14 cellular contexts compared by ENCODE assay signal in genomic region chr6:45643136-45643535, GRCh38.
DNase-seq lines count a peak whose midpoint lies in the region; ATAC-seq, FAIRE-seq and TF ChIP-seq lines count a peak whose summit lies in the region.
"Had no signal": no experiment of that assay in that cellular context is flagged by ENCODE, and none has a peak within 500 bp of the region (broad histone marks: within the 10 kb centered on the region; RNA-seq: fewer than 3 reads in every experiment).

No MANE protein-coding gene starts in this region.

- H3K27ac Mint-ChIP-seq in H9: no peak overlapping the region
- H3K27ac Mint-ChIP-seq: B cell; CD4-positive, alpha-beta T cell had no signal

- H3K9ac ChIP-seq in H9 (ENCODE audit: extremely low read depth, insufficient read length, low read length) (no peak overlapping the region), IMR-90 (ENCODE audit: low read depth, low read length) (no peak overlapping the region), trophoblast cell (ENCODE audit: low read length) (no peak overlapping the region)

- H3T11ph ChIP-seq in H9 (ENCODE audit: low read length): no peak overlapping the region

- H3K36me3 Mint-ChIP-seq in H9 (ENCODE audit: insufficient read depth in 1 of 3, low read depth in 3 of 3): peaks cover 0 to 3% (median 0%) of the 10 kb centered on the region in 3 experiments; a peak in 3 of 7 replicates

- no peak for DNase-seq in H9
- DNase-seq in IMR-90: no peak
- DNase-seq in islet precursor cell: peak; percentile 72
- DNase-seq in trophoblast cell: peak; percentile 28 to 38
- DNase-seq in urothelium cell line (ENCODE audit: low spot score): no peak
- no peak for DNase-seq in effector memory CD4-positive, alpha-beta T cell
- DNase-seq: C1 segment of cervical spinal cord; Calu3; CD4-positive, alpha-beta T cell; DMS 273 treated with DMSO at 0.1 percent for 48 hours had no signal

- no peak for FAIRE-seq in urothelium cell line (lab: Jason Lieb, UNC)
- FAIRE-seq: A204.1 had no signal

- TF ChIP-seq CTCF in H9 (conservative IDR thresholded peaks at IDR 0.05) (no peak), IMR-90 (conservative IDR thresholded peaks at IDR 0.05; ENCODE audit: low read depth, low read length) (no peak)

- no peak overlapping the region for H2AFZ ChIP-seq in H9 (ENCODE audit: low read length)
- peak overlapping the region; percentile 6 for H2AFZ ChIP-seq in IMR-90 (replicated peaks; ENCODE audit: low read length, poor library complexity)
- H2AFZ ChIP-seq in trophoblast cell (ENCODE audit: insufficient read depth, low read length, poor library complexity): no peak overlapping the region

- H3K4me1 Mint-ChIP-seq in H9: peaks cover 32 to 33% of the 10 kb centered on the region in 2 experiments

- no peak overlapping the region for H2BK20ac ChIP-seq in H9 (ENCODE audit: low read depth, low read length, poor library complexity, severe bottlenecking)
- H2BK20ac ChIP-seq in IMR-90 (ENCODE audit: low read depth, low read length): peak overlapping the region; percentile 55; the same call in 1 of the 2 replicates

- H3K79me1 ChIP-seq in H9 (ENCODE audit: insufficient read depth, low read depth, low read length, poor library complexity, severe bottlenecking) (no peaks in the 10 kb centered on the region), IMR-90 (ENCODE audit: low read depth in 1 of 2, low read length in 2 of 2) (no peaks in the 10 kb centered on the region), trophoblast cell (ENCODE audit: low read length) (peaks cover 16% of the 10 kb centered on the region)

- dilution Hi-C loops in IMR-90 (cut with HindIII; ENCODE audit: low sequenced_read_pairs, unreplicated experiment): no loop called here

- H2BK120ac ChIP-seq in H9 (ENCODE audit: low read depth, low read length, poor library complexity, severe bottlenecking) (no peak overlapping the region), IMR-90 (ENCODE audit: low read depth, low read length) (peak overlapping the region; percentile 61; the same call in 1 of the 2 replicates), trophoblast cell (ENCODE audit: insufficient read depth, low read length, poor library complexity) (no peak overlapping the region)

- WGBS in H9 (ENCODE audit: extremely low coverage, insufficient read length, low lambda C conversion rate): no CpG with 5 or more reads among the region's 3 CpGs
- 90% methylated on average over 1 of the region's 3 CpGs; no CpG with 5 or more reads in 1 of the 2 experiments for WGBS in IMR-90 (ENCODE audit: extremely low coverage in 2 of 2, insufficient read length in 1 of 2), 2 experiments
- no CpG with 5 or more reads among the region's 3 CpGs for whole genome bisulfite sequencing in trophoblast cell (ENCODE audit: extremely low coverage, insufficient coverage, insufficient read length)

- H3K4me3 Mint-ChIP-seq in H9: no peak overlapping the region
- H3K4me3 Mint-ChIP-seq: B cell; CD4-positive, alpha-beta T cell had no signal

- CTCF ChIA-PET in IMR-90 (lab: Yijun Ruan, JAX): no interaction called here

- H3K9me1 ChIP-seq in IMR-90 (ENCODE audit: insufficient read depth, low read length): 0 out of 2 replicates have a peak, but pooled peaks cover 11% of the 10 kb centered on the region

- intact Hi-C loops in IMR-90 (cut with micrococcal nuclease): no loop called here

- peaks cover 26% of the 10 kb centered on the region for H3K27me3 Mint-ChIP-seq in H9 (ENCODE audit: low read depth)
- H3K27me3 Mint-ChIP-seq: B cell; CD4-positive, alpha-beta T cell had no signal

- H2BK15ac ChIP-seq in H9 (ENCODE audit: low read depth, low read length): no peak overlapping the region
- H2BK15ac ChIP-seq in IMR-90 (ENCODE audit: low read depth, low read length): peak overlapping the region; percentile 4; the same call in 2 of the 3 replicates

- H4K12ac ChIP-seq in trophoblast cell (ENCODE audit: low read depth, low read length): no peak overlapping the region

- H3K4ac ChIP-seq in H9 (ENCODE audit: low read depth, low read length) (no peak overlapping the region), IMR-90 (ENCODE audit: low read depth, low read length) (peak overlapping the region; percentile 68), trophoblast cell (ENCODE audit: low read depth, low read length) (no peak overlapping the region)

- H2BK5ac ChIP-seq in H9 (ENCODE audit: insufficient read length, low read length): no peak overlapping the region
- no peak overlapping the region for H2BK5ac ChIP-seq in IMR-90 (ENCODE audit: low read depth, low read length, poor library complexity, severe bottlenecking)
- H2BK5ac ChIP-seq in trophoblast cell (ENCODE audit: low read depth, low read length, poor library complexity): no peak overlapping the region

- no TSS peak for BruUV-seq in IMR-90 (replicated peaks; lab: Mats Ljungman, UMichigan)

- H3K9me3 Mint-ChIP-seq in H9: peaks cover 11 to 15% of the 10 kb centered on the region in 2 experiments
- H3K9me3 Mint-ChIP-seq: CD4-positive, alpha-beta T cell had no signal

- no peaks in the 10 kb centered on the region for H3K79me2 ChIP-seq in H9 (ENCODE audit: insufficient read depth, low read length)
- no peaks in the 10 kb centered on the region for H3K79me2 ChIP-seq in trophoblast cell (ENCODE audit: control insufficient read depth, insufficient read depth, low read length, poor library complexity)

- H2AK9ac ChIP-seq in IMR-90 (replicated peaks; ENCODE audit: low read depth, low read length, poor library complexity): no peak overlapping the region

- no peaks in the 10 kb centered on the region for H3K9me3 ChIP-seq in H9 (ENCODE audit: control insufficient read depth, low read depth, low read length)
- H3K9me3 ChIP-seq in IMR-90 (ENCODE audit: control insufficient read depth, insufficient read depth, low read length): no peaks in the 10 kb centered on the region
- peaks cover 7% of the 10 kb centered on the region for H3K9me3 ChIP-seq in trophoblast cell (ENCODE audit: insufficient read depth, low read depth, low read length)
- no peaks in the 10 kb centered on the region for H3K9me3 ChIP-seq in effector memory CD4-positive, alpha-beta T cell (ENCODE audit: control insufficient read depth, low read length)

- TF ChIP-seq POLR2A in IMR-90 (IDR thresholded peaks at IDR 0.05; ENCODE audit: low read depth, low read length): no peak

- no peaks in the 10 kb centered on the region for H3K36me3 ChIP-seq in IMR-90 (ENCODE audit: control insufficient read depth, insufficient read depth, low read length)
- H3K36me3 ChIP-seq in trophoblast cell (ENCODE audit: control insufficient read depth in 1 of 2, insufficient read depth in 2 of 2, low read length in 2 of 2): no peaks in the 10 kb centered on the region
- H3K36me3 ChIP-seq in effector memory CD4-positive, alpha-beta T cell (ENCODE audit: control insufficient read depth, insufficient read depth, low read length): no peaks in the 10 kb centered on the region

- H4K20me1 ChIP-seq in H9 (ENCODE audit: control insufficient read depth, insufficient read depth, insufficient read length) (no peaks in the 10 kb centered on the region), IMR-90 (ENCODE audit: insufficient read depth, low read length) (no peaks in the 10 kb centered on the region)

- ATAC-seq in IMR-90 (ENCODE audit: low read depth) (no peak), HG02870 (IDR thresholded peaks at IDR 0.05; ENCODE audit: unreplicated experiment) (no peak)
- ATAC-seq: HCT116 had no signal

- H3K14ac ChIP-seq in H9 (ENCODE audit: insufficient read depth, low read length) (no peak overlapping the region), IMR-90 (replicated peaks; ENCODE audit: low read depth, low read length) (peak overlapping the region; percentile 48; the same call in 1 of the 2 replicates), trophoblast cell (ENCODE audit: low read length) (no peak overlapping the region)

- no peak overlapping the region for H3K56ac ChIP-seq in H9 (ENCODE audit: insufficient read length, low read depth, low read length)
- no peak overlapping the region for H3K56ac ChIP-seq in IMR-90 (ENCODE audit: extremely low read depth, insufficient read depth, low read length)

- H2BK12ac ChIP-seq in H9 (ENCODE audit: insufficient read length, low read depth, low read length) (no peak overlapping the region), trophoblast cell (ENCODE audit: low read length) (no peak overlapping the region)

- H3K4me2 ChIP-seq in H9 (ENCODE audit: insufficient read depth, insufficient read length, low read length) (no peak overlapping the region), IMR-90 (ENCODE audit: low read depth, low read length) (no peak overlapping the region), trophoblast cell (ENCODE audit: low read length) (no peak overlapping the region)

- H3K4me1 ChIP-seq in H9 (ENCODE audit: insufficient read depth, low read length): peaks cover 5% of the 10 kb centered on the region; the same call in 1 of the 2 replicates
- H3K4me1 ChIP-seq in IMR-90 (ENCODE audit: control insufficient read depth, insufficient read depth, low read length): peaks cover 3% of the 10 kb centered on the region
- peaks cover 22 to 27% of the 10 kb centered on the region in 2 experiments for H3K4me1 ChIP-seq in trophoblast cell (ENCODE audit: control insufficient read depth in 1 of 2, insufficient read depth in 2 of 2, low read length in 2 of 2)
- H3K4me1 ChIP-seq in effector memory CD4-positive, alpha-beta T cell (ENCODE audit: control insufficient read depth, insufficient read depth, low read length, poor library complexity, severe bottlenecking): no peaks in the 10 kb centered on the region

- H4K91ac ChIP-seq in H9 (ENCODE audit: insufficient read length, low read depth, low read length) (no peak overlapping the region), IMR-90 (ENCODE audit: insufficient read depth, low read depth, low read length) (peak overlapping the region; percentile 32; the same call in 1 of the 2 replicates), trophoblast cell (ENCODE audit: low read depth, low read length) (no peak overlapping the region)

- H4K5ac ChIP-seq in H9 (ENCODE audit: insufficient read length, low read depth, low read length) (no peak overlapping the region), IMR-90 (ENCODE audit: low read depth, low read length) (no peak overlapping the region)

- TF ChIP-seq RAD21 in IMR-90 (IDR thresholded peaks at IDR 0.05; ENCODE audit: low read length): no peak

- H3K23me2 ChIP-seq in H9 (ENCODE audit: insufficient read length, low read depth, low read length, poor library complexity, severe bottlenecking): no peaks in the 10 kb centered on the region

- H3K27ac ChIP-seq in H9 (ENCODE audit: insufficient read length, low read depth, low read length) (no peak overlapping the region), IMR-90 (ENCODE audit: insufficient read depth, low read length) (no peak overlapping the region), trophoblast cell (ENCODE audit: low read depth, low read length) (no peak overlapping the region)
- no peak overlapping the region for H3K27ac ChIP-seq in effector memory CD4-positive, alpha-beta T cell (ENCODE audit: insufficient read depth, low read length, poor library complexity, severe bottlenecking)

- H3K18ac ChIP-seq in H9 (ENCODE audit: insufficient read length, low read depth, low read length) (peak overlapping the region; percentile 15), IMR-90 (ENCODE audit: low read depth, low read length) (no peak overlapping the region), trophoblast cell (ENCODE audit: low read length) (no peak overlapping the region)

- H3K27me3 ChIP-seq in H9 (ENCODE audit: insufficient read depth, low read length) (no peaks in the 10 kb centered on the region; the same call in 1 of the 2 replicates), IMR-90 (ENCODE audit: control insufficient read depth, insufficient read depth, low read length) (no peaks in the 10 kb centered on the region; the same call in 1 of the 2 replicates), trophoblast cell (ENCODE audit: insufficient read depth, low read length) (no peaks in the 10 kb centered on the region)
- no peaks in the 10 kb centered on the region for H3K27me3 ChIP-seq in effector memory CD4-positive, alpha-beta T cell (replicated peaks; ENCODE audit: control insufficient read depth, insufficient read depth, low read length, poor library complexity, severe bottlenecking)

- in situ Hi-C loops in IMR-90 (cut with MboI; ENCODE audit: low sequenced_read_pairs): no loop called here

- no peak overlapping the region for H2AK5ac ChIP-seq in H9 (ENCODE audit: insufficient read length, low read length)
- peak overlapping the region; percentile 97 for H2AK5ac ChIP-seq in IMR-90 (ENCODE audit: low read depth, low read length)
- no peak overlapping the region for H2AK5ac ChIP-seq in trophoblast cell (ENCODE audit: low read length)

- POLR2A ChIA-PET in IMR-90 (lab: Charles Lee; ENCODE audit: unreplicated experiment): interaction anchor here (0.6 kb wide), 1 partner anchor 10 kb away, joined by 3 read pairs; no protein-coding TSS in a partner anchor

- H3K23ac ChIP-seq in H9 (ENCODE audit: insufficient read length, low read depth, low read length) (no peak overlapping the region), IMR-90 (ENCODE audit: low read depth, low read length) (peak overlapping the region; percentile 74; the same call in 1 of the 2 replicates), trophoblast cell (ENCODE audit: low read length) (no peak overlapping the region)

- no peak overlapping the region for H4K8ac ChIP-seq in H9 (replicated peaks; ENCODE audit: insufficient read length, low read depth, low read length)
- H4K8ac ChIP-seq in IMR-90 (ENCODE audit: low read depth in 2 of 2, low read length in 2 of 2): no peak overlapping the region
- H4K8ac ChIP-seq in trophoblast cell (ENCODE audit: low read depth, low read length): no peak overlapping the region

- H3K4me3 ChIP-seq in IMR-90 (ENCODE audit: insufficient read depth, low read depth, low read length) (no peak overlapping the region), trophoblast cell (ENCODE audit: low read depth, low read length) (no peak overlapping the region)
- H3K4me3 ChIP-seq in effector memory CD4-positive, alpha-beta T cell (ENCODE audit: insufficient read depth, low read depth, low read length, poor library complexity, severe bottlenecking): no peak overlapping the region

Comparison
In these comparisons a context has a peak if more than half of its experiments do, and no peak if none do; other contexts are left out.
1. DNase-seq: peak in islet precursor cell (single experiment) and trophoblast cell (2 of 2); none in H9 (single experiment), IMR-90 (single experiment), urothelium cell line (single experiment) and effector memory CD4-positive, alpha-beta T cell (0 of 3).